24 cellular contexts compared by ENCODE assay signal in the genomic region with DNA sequence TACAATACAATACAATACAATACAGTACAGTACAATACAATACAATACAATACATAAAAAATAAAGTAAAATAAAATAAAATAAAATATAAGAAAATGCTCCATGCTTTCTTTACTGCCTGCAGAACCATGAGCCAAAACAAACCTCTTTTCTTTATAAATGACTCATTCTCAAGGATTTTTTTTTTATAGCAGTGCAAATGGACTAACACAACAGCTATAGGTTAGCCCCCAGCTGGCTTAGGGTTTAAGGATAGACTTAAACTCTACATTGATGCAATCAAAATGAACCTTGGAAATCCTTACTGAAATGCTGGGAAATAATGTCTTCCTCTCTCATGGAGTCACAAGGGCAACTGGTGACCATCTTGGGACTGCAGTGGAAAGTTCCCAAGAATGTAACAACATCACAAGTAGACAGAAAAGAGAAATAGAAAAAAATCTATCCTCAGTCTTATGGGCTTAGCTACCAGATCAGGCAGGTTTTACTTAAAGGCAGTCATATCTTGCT.
"Had no signal": no experiment of that assay in that cellular context is flagged by ENCODE, and none has a peak within 500 bp of the region (broad histone marks: within the 10 kb centered on the region; RNA-seq: fewer than 3 reads in every experiment).

No MANE protein-coding gene starts in this region.

- H3K27me3 ChIP-seq: dorsolateral prefrontal cortex, heart right ventricle, ovary, vagina had no signal

- H3K36me3 Mint-ChIP-seq: activated CD8-positive, alpha-beta memory T cell treated with anti-CD3 and anti-CD28 coated beads, Interleukin-2, amount 10 ng/mL, durations not matched to agents 7 days and 5 days; activated naive CD8-positive, alpha-beta T cell treated with anti-CD3 and anti-CD28 coated beads for 36 hours had no signal

- H3K27ac Mint-ChIP-seq: activated CD4-positive, alpha-beta memory T cell treated with anti-CD3 and anti-CD28 coated beads, Interleukin-2, amount 10 ng/mL, durations not matched to agents 7 days and 5 days; activated CD8-positive, alpha-beta memory T cell treated with anti-CD3 and anti-CD28 coated beads, Interleukin-2, amount 10 ng/mL, durations not matched to agents 7 days and 5 days; activated naive CD8-positive, alpha-beta T cell treated with anti-CD3 and anti-CD28 coated beads for 36 hours; memory B cell; naive thymus-derived CD4-positive, alpha-beta T cell; T-helper 2 cell treated with Interferon-gamma antibody and Interleukin-4, amounts not matched to agents 5 μg/mL and 100 μg/mL, for 36 hours; WTC11 had no signal

- H3K27ac ChIP-seq: dorsolateral prefrontal cortex, epithelial cell of prostate, heart right ventricle, ovary, psoas muscle, skin epidermis, vagina had no signal

- FAIRE-seq: colon had no signal

- H3K4me3 Mint-ChIP-seq: activated CD4-positive, alpha-beta memory T cell treated with anti-CD3 and anti-CD28 coated beads, Interleukin-2, amount 10 ng/mL, durations not matched to agents 7 days and 5 days; activated CD8-positive, alpha-beta memory T cell treated with anti-CD3 and anti-CD28 coated beads, Interleukin-2, amount 10 ng/mL, durations not matched to agents 7 days and 5 days; activated naive CD8-positive, alpha-beta T cell treated with anti-CD3 and anti-CD28 coated beads for 36 hours; memory B cell; naive thymus-derived CD4-positive, alpha-beta T cell; stimulated activated naive CD8-positive, alpha-beta T cell treated with anti-CD3 and anti-CD28 coated beads, Interleukin-15, amount 100 ng/mL, for 72 hours; T-helper 2 cell treated with Interferon-gamma antibody and Interleukin-4, amounts not matched to agents 5 μg/mL and 100 μg/mL, for 36 hours; WTC11 had no signal

- H3K4me1 Mint-ChIP-seq: activated CD4-positive, alpha-beta memory T cell treated with anti-CD3 and anti-CD28 coated beads, Interleukin-2, amount 10 ng/mL, durations not matched to agents 7 days and 5 days; activated CD8-positive, alpha-beta memory T cell treated with anti-CD3 and anti-CD28 coated beads, Interleukin-2, amount 10 ng/mL, durations not matched to agents 7 days and 5 days; activated naive CD8-positive, alpha-beta T cell treated with anti-CD3 and anti-CD28 coated beads for 36 hours; naive thymus-derived CD4-positive, alpha-beta T cell; stimulated activated naive CD8-positive, alpha-beta T cell treated with anti-CD3 and anti-CD28 coated beads, Interleukin-15, amount 100 ng/mL, for 72 hours had no signal

- H3K9me3 ChIP-seq: ovary, psoas muscle, vagina had no signal

- H3K9me3 Mint-ChIP-seq: activated CD4-positive, alpha-beta memory T cell treated with anti-CD3 and anti-CD28 coated beads, Interleukin-2, amount 10 ng/mL, durations not matched to agents 7 days and 5 days; T-helper 2 cell treated with Interferon-gamma antibody and Interleukin-4, amounts not matched to agents 5 μg/mL and 100 μg/mL, for 36 hours had no signal

- H3K4me3 ChIP-seq: dorsolateral prefrontal cortex, heart right ventricle, ovary, psoas muscle, skin epidermis, vagina had no signal

- H3K4me1 ChIP-seq: psoas muscle, vagina had no signal

- DNase-seq: activated CD4-positive, alpha-beta memory T cell treated with anti-CD3 and anti-CD28 coated beads, Interleukin-2, amount 10 ng/mL, durations not matched to agents 7 days and 5 days; activated CD4-positive, alpha-beta T cell treated with anti-CD3 and anti-CD28 coated beads for 4 hours; activated CD8-positive, alpha-beta memory T cell treated with anti-CD3 and anti-CD28 coated beads, Interleukin-2, amount 10 ng/mL, durations not matched to agents 7 days and 5 days; activated naive CD8-positive, alpha-beta T cell treated with anti-CD3 and anti-CD28 coated beads for 36 hours; amniotic stem cell; central memory CD4-positive, alpha-beta T cell; dorsolateral prefrontal cortex; heart right ventricle; left ventricle myocardium superior; naive thymus-derived CD4-positive, alpha-beta T cell; ovary; psoas muscle; right cardiac atrium; stimulated activated CD4-positive, alpha-beta T cell treated with anti-CD3 and anti-CD28 coated beads, Interleukin-15, amount 100 ng/mL, for 24 hours; stimulated activated CD4-positive, alpha-beta T cell treated with anti-CD3 and anti-CD28 coated beads, Interleukin-2, amount 100 ng/mL, for 48 hours; stimulated activated naive CD8-positive, alpha-beta T cell treated with anti-CD3 and anti-CD28 coated beads, Interleukin-15, amount 100 ng/mL, for 72 hours; trophoblast cell had no signal

- H3K27me3 Mint-ChIP-seq: stimulated activated naive CD8-positive, alpha-beta T cell treated with anti-CD3 and anti-CD28 coated beads, Interleukin-15, amount 100 ng/mL, for 72 hours had no signal

- ATAC-seq: activated CD8-positive, alpha-beta memory T cell treated with anti-CD3 and anti-CD28 coated beads, Interleukin-2, amount 10 ng/mL, durations not matched to agents 7 days and 5 days; heart right ventricle; left ventricle myocardium superior; naive thymus-derived CD4-positive, alpha-beta T cell; psoas muscle; right cardiac atrium; stimulated activated naive CD8-positive, alpha-beta T cell treated with anti-CD3 and anti-CD28 coated beads, Interleukin-15, amount 100 ng/mL, for 72 hours; WTC11 had no signal

- H3K36me3 ChIP-seq: heart right ventricle, ovary, vagina had no signal
